ENCODE assay signal across 12 cellular contexts in genomic region chr2:105800036-105800755, GRCh38. TPM values are rescaled to one million over a fixed set of nuclear protein-coding genes. Genes with fewer than 3 reads are reported as not detected.
A peak's percentile ranks its signal among the peaks of the same experiment; 100 is the strongest.
DNase-seq lines count a peak whose midpoint lies in the region; ATAC-seq and TF ChIP-seq lines count a peak whose summit lies in the region.
"Had no signal": no experiment of that assay in that cellular context is flagged by ENCODE, and none has a peak within 500 bp of the region (broad histone marks: within the 10 kb centered on the region; RNA-seq: fewer than 3 reads in every experiment).

No MANE protein-coding gene starts in this region.

- intact Hi-C loops in CD14-positive monocyte (cut with micrococcal nuclease) = no loop called here

- no peak overlapping the region for H3K4me2 ChIP-seq in mesenchymal stem cell (ENCODE audit: low read length, poor library complexity, severe bottlenecking)
- H3K4me2 ChIP-seq in MM.1S (ENCODE audit: low read depth, low read length) = no peak overlapping the region

- H3K4me3 Mint-ChIP-seq in CD14-positive monocyte = peak overlapping the region in 1 of 2 donors; percentile 49
- H3K4me3 Mint-ChIP-seq in activated naive CD8-positive, alpha-beta T cell treated with anti-CD3 and anti-CD28 coated beads, Interleukin-2, amount 10 ng/mL, durations not matched to agents 7 days and 5 days = peak overlapping the region; percentile 73
- H3K4me3 Mint-ChIP-seq: endodermal cell had no signal

- TF ChIP-seq CTCF in CD14-positive monocyte (IDR thresholded peaks at IDR 0.05) (no peak), MM.1S (IDR thresholded peaks at IDR 0.05; ENCODE audit: low read length) (no peak)

- peaks cover 89% of the 10 kb centered on the region for H3K4me1 Mint-ChIP-seq in CD14-positive monocyte
- peaks cover 93% of the 10 kb centered on the region for H3K4me1 Mint-ChIP-seq in activated naive CD8-positive, alpha-beta T cell treated with anti-CD3 and anti-CD28 coated beads, Interleukin-2, amount 10 ng/mL, durations not matched to agents 7 days and 5 days

- H3K79me2 ChIP-seq in MM.1S (ENCODE audit: low read length) = peaks cover 95% of the 10 kb centered on the region

- H2BK15ac ChIP-seq in mesenchymal stem cell (ENCODE audit: low read depth, poor library complexity, severe bottlenecking) = no peak overlapping the region

- H3K14ac ChIP-seq in mesenchymal stem cell (ENCODE audit: low read length in 2 of 2) = no peak overlapping the region

- no peak overlapping the region for H4K8ac ChIP-seq in mesenchymal stem cell (ENCODE audit: low read length)

- no peak for DNase-seq in CD14-positive monocyte (ENCODE audit: low spot score)
- no peak for DNase-seq in activated naive CD8-positive, alpha-beta T cell treated with anti-CD3 and anti-CD28 coated beads, Interleukin-2, amount 10 ng/mL, durations not matched to agents 7 days and 5 days
- DNase-seq in mesenchymal stem cell = peak; percentile 41
- no peak for DNase-seq in SK-N-DZ (ENCODE audit: low spot score)
- DNase-seq in MM.1S = no peak
- DNase-seq: activated CD4-positive, CD25-positive, alpha-beta regulatory T cell treated with anti-CD3 and anti-CD28 coated beads, Interleukin-2, amount 50 U/mL, for 72 hours; EL; endodermal cell; NCI-H526 treated with DMSO at 0.1 percent for 48 hours had no signal

- H3K27me3 ChIP-seq in mesenchymal stem cell (ENCODE audit: control insufficient read depth in 1 of 2, insufficient read depth in 1 of 2, low read length in 2 of 2) (no peaks in the 10 kb centered on the region), MM.1S (replicated peaks; ENCODE audit: insufficient read depth, low read length) (no peaks in the 10 kb centered on the region)

- POLR2A ChIA-PET in activated naive CD8-positive, alpha-beta T cell treated with anti-CD3 and anti-CD28 coated beads, Interleukin-2, amount 10 ng/mL, durations not matched to agents 7 days and 5 days (lab: Charles Lee) = interaction anchor here (0.8 to 3.5 kb wide), 3 partner anchors 17 to 54 kb away, joined by 3 to 14 read pairs (median 3); no protein-coding TSS in a partner anchor

- no peak overlapping the region for H2BK5ac ChIP-seq in mesenchymal stem cell (ENCODE audit: low read depth, low read length, poor library complexity, severe bottlenecking)

- peak overlapping the region; percentile 84 for H4K91ac ChIP-seq in mesenchymal stem cell (ENCODE audit: low read length)

- H3K4ac ChIP-seq in mesenchymal stem cell (ENCODE audit: low read depth in 1 of 2, low read length in 2 of 2) = no peak overlapping the region

- H2BK12ac ChIP-seq in mesenchymal stem cell (ENCODE audit: low read length in 2 of 2) = peak overlapping the region in 1 of 2 experiments; percentile 62

- no peak overlapping the region for H2BK120ac ChIP-seq in mesenchymal stem cell (ENCODE audit: low read depth, low read length)

- peaks cover 48% of the 10 kb centered on the region for H3K79me1 ChIP-seq in mesenchymal stem cell (replicated peaks; ENCODE audit: low read length, poor library complexity, severe bottlenecking)

- no peaks in the 10 kb centered on the region for H3K9me2 ChIP-seq in MM.1S (replicated peaks; ENCODE audit: insufficient read depth, low read length)

- H3K4me3 ChIP-seq in mesenchymal stem cell (ENCODE audit: insufficient read depth in 1 of 2, low read depth in 1 of 2, low read length in 2 of 2) (no peak overlapping the region), MM.1S (ENCODE audit: low read length) (no peak overlapping the region)

- H3K9me3 Mint-ChIP-seq in CD14-positive monocyte = peaks cover 0 to 2% (median 0%) of the 10 kb centered on the region in 7 donors
- H3K9me3 Mint-ChIP-seq in activated naive CD8-positive, alpha-beta T cell treated with anti-CD3 and anti-CD28 coated beads, Interleukin-2, amount 10 ng/mL, durations not matched to agents 7 days and 5 days = no peaks in the 10 kb centered on the region
- H3K9me3 Mint-ChIP-seq: endodermal cell had no signal

- H3K23ac ChIP-seq in mesenchymal stem cell (ENCODE audit: low read length in 2 of 2) = no peak overlapping the region

- H3F3A ChIP-seq in MM.1S (ENCODE audit: insufficient read depth, low read length) = peaks cover 41% of the 10 kb centered on the region

- 95% methylated on average over 10 of the region's 10 CpGs for WGBS in mesenchymal stem cell

- H3K27ac ChIP-seq in KOPT-K1 (ENCODE audit: low read depth, low read length, poor library complexity, severe bottlenecking) = peak overlapping the region; percentile 13
- no peak overlapping the region for H3K27ac ChIP-seq in mesenchymal stem cell (ENCODE audit: low read length, poor library complexity, severe bottlenecking)
- no peak overlapping the region for H3K27ac ChIP-seq in MM.1S (ENCODE audit: low read length)

- no peaks in the 10 kb centered on the region for H3K9me3 ChIP-seq in KOPT-K1 (ENCODE audit: insufficient read depth, low read length, poor library complexity, severe bottlenecking)
- no peaks in the 10 kb centered on the region for H3K9me3 ChIP-seq in mesenchymal stem cell (ENCODE audit: control insufficient read depth, low read length)
- no peaks in the 10 kb centered on the region for H3K9me3 ChIP-seq in MM.1S (replicated peaks; ENCODE audit: insufficient read depth, low read length)

- H3K36me3 Mint-ChIP-seq in CD14-positive monocyte = peaks cover 9 to 11% of the 10 kb centered on the region in 2 donors
- peaks cover 32% of the 10 kb centered on the region for H3K36me3 Mint-ChIP-seq in activated naive CD8-positive, alpha-beta T cell treated with anti-CD3 and anti-CD28 coated beads, Interleukin-2, amount 10 ng/mL, durations not matched to agents 7 days and 5 days

- no peak overlapping the region for H2AK5ac ChIP-seq in mesenchymal stem cell (ENCODE audit: low read length, severe bottlenecking)

- no peak overlapping the region for H2AFZ ChIP-seq in mesenchymal stem cell (ENCODE audit: low read depth, low read length)
- H2AFZ ChIP-seq in MM.1S (ENCODE audit: low read length) = no peak overlapping the region

- peaks cover 4% of the 10 kb centered on the region; the same call in 1 of the 2 replicates for H3K36me3 ChIP-seq in KOPT-K1 (ENCODE audit: insufficient read depth, low read length)
- peaks cover 0 to 10% of the 10 kb centered on the region in 2 experiments for H3K36me3 ChIP-seq in mesenchymal stem cell (ENCODE audit: control insufficient read depth in 1 of 2, insufficient read depth in 2 of 2, low read depth in 1 of 2, low read length in 2 of 2)
- H3K36me3 ChIP-seq in MM.1S (replicated peaks; ENCODE audit: insufficient read depth, low read length) = no peaks in the 10 kb centered on the region

- ATAC-seq in activated naive CD8-positive, alpha-beta T cell treated with anti-CD3 and anti-CD28 coated beads, Interleukin-2, amount 10 ng/mL, durations not matched to agents 7 days and 5 days (ENCODE audit: low read depth) = no peak
- ATAC-seq in GM19467 (IDR thresholded peaks at IDR 0.05; ENCODE audit: unreplicated experiment) (no peak), HG02852 (IDR thresholded peaks at IDR 0.05; ENCODE audit: unreplicated experiment) (no peak)

- H4K20me1 ChIP-seq in MM.1S (ENCODE audit: insufficient read depth, low read length) = no peaks in the 10 kb centered on the region

- no peak overlapping the region for H3K9ac ChIP-seq in mesenchymal stem cell (ENCODE audit: low read length)
- no peak overlapping the region for H3K9ac ChIP-seq in MM.1S (ENCODE audit: low read length)

- no peaks in the 10 kb centered on the region for H3K27me3 Mint-ChIP-seq in CD14-positive monocyte (ENCODE audit: low read depth in 3 of 3)
- no peaks in the 10 kb centered on the region for H3K27me3 Mint-ChIP-seq in activated naive CD8-positive, alpha-beta T cell treated with anti-CD3 and anti-CD28 coated beads, Interleukin-2, amount 10 ng/mL, durations not matched to agents 7 days and 5 days

- peaks cover 10% of the 10 kb centered on the region for H3K4me1 ChIP-seq in mesenchymal stem cell (ENCODE audit: control insufficient read depth, insufficient read depth, low read depth, low read length)
- H3K4me1 ChIP-seq in MM.1S (ENCODE audit: low read length) = peaks cover 80% of the 10 kb centered on the region

- peak overlapping the region; percentile 86 to 98 (median 94) for H3K27ac Mint-ChIP-seq in CD14-positive monocyte
- peak overlapping the region; percentile 95 for H3K27ac Mint-ChIP-seq in activated naive CD8-positive, alpha-beta T cell treated with anti-CD3 and anti-CD28 coated beads, Interleukin-2, amount 10 ng/mL, durations not matched to agents 7 days and 5 days
- H3K27ac Mint-ChIP-seq: endodermal cell had no signal

- H3K18ac ChIP-seq in mesenchymal stem cell (ENCODE audit: low read depth in 1 of 2, low read length in 2 of 2) = no peak overlapping the region

RNA-seq across cellular contexts. Expression of gene NCK2, which starts 55.5 kb away (rescaled TPM):
- 1 to 10 TPM; 2.5 to 7.6 TPM for polyA plus RNA-seq in CD14-positive monocyte
- 10 to 100 TPM; 69.6 to 70.0 TPM for total RNA-seq in activated naive CD8-positive, alpha-beta T cell treated with anti-CD3 and anti-CD28 coated beads, Interleukin-2, amount 10 ng/mL, durations not matched to agents 7 days and 5 days
- 67.1 TPM for polyA plus RNA-seq in mesenchymal stem cell (2013, experiment 1 of 2)
- polyA plus RNA-seq in mesenchymal stem cell (2013, experiment 2 of 2) = 65.5 TPM
- 54.9 and 64.1 TPM in 2 replicates for polyA plus RNA-seq in SK-N-DZ (2014; cell fraction: cytosol; rRNA removed)
- 18.0 and 25.8 TPM in 2 replicates for polyA plus RNA-seq in SK-N-DZ (2014; cell fraction: nucleus; rRNA removed)
